ENCODE assay signal across 9 cellular contexts in genomic region chr4:105594094-105595010, GRCh38. TPM values are rescaled to one million over a fixed set of nuclear protein-coding genes. Genes with fewer than 3 reads are reported as not detected.
DNase-seq lines count a peak whose midpoint lies in the region; ATAC-seq and TF ChIP-seq lines count a peak whose summit lies in the region.
"Had no signal": no experiment of that assay in that cellular context is flagged by ENCODE, and none has a peak within 500 bp of the region (broad histone marks: within the 10 kb centered on the region; RNA-seq: fewer than 3 reads in every experiment).

No MANE protein-coding gene starts in this region.

- H3K9me3 Mint-ChIP-seq in T-helper 2 cell treated with Interferon-gamma antibody and Interleukin-4, amounts not matched to agents 5 μg/mL and 100 μg/mL, for 36 hours: no peaks in the 10 kb centered on the region

- H3K4me1 Mint-ChIP-seq in T-helper 2 cell treated with Interferon-gamma antibody and Interleukin-4, amounts not matched to agents 5 μg/mL and 100 μg/mL, for 36 hours (ENCODE audit: low read depth): peaks cover 8% of the 10 kb centered on the region

- H3K4me3 ChIP-seq in GM12864 (ENCODE audit: low read depth, low read length): no peak overlapping the region; the same call in 1 of the 2 replicates

- no peak overlapping the region for H3K4me3 Mint-ChIP-seq in T-helper 2 cell treated with Interferon-gamma antibody and Interleukin-4, amounts not matched to agents 5 μg/mL and 100 μg/mL, for 36 hours

- ATAC-seq in GM19463 (IDR thresholded peaks at IDR 0.05; ENCODE audit: unreplicated experiment) (peak; percentile 89), HG03108 (IDR thresholded peaks at IDR 0.05; ENCODE audit: unreplicated experiment) (peak; percentile 93), foreskin keratinocyte (peak; percentile 84)

- H3K4me1 ChIP-seq in foreskin keratinocyte: peaks cover 6% of the 10 kb centered on the region

- H3K27me3 ChIP-seq in foreskin keratinocyte: no peaks in the 10 kb centered on the region

- peak; percentile 60 for DNase-seq in GM12864 (ENCODE audit: low read depth)
- peak; percentile 2 to 25 for DNase-seq in foreskin keratinocyte
- no peak for DNase-seq in T-helper 9 cell
- DNase-seq in DMS 273 (lab: John Stamatoyannopoulos, UW; ENCODE audit: unreplicated experiment): no peak
- DNase-seq in T-helper 2 cell treated with Interferon-gamma antibody and Interleukin-4, amounts not matched to agents 5 μg/mL and 100 μg/mL, for 36 hours (ENCODE audit: low spot score): no peak
- DNase-seq in nucleus accumbens (lab: John Stamatoyannopoulos, UW): no peak
- DNase-seq: cerebellar nuclear complex had no signal

- TF ChIP-seq CTCF in GM12864 (IDR thresholded peaks at IDR 0.05; ENCODE audit: low read depth, low read length, missing control alignments) (no peak), foreskin keratinocyte (conservative IDR thresholded peaks at IDR 0.05) (no peak)

- no peaks in the 10 kb centered on the region for H3K36me3 Mint-ChIP-seq in T-helper 2 cell treated with Interferon-gamma antibody and Interleukin-4, amounts not matched to agents 5 μg/mL and 100 μg/mL, for 36 hours (ENCODE audit: low read depth)

- no peak overlapping the region for H3K27ac ChIP-seq in foreskin keratinocyte

- H3K27ac Mint-ChIP-seq in T-helper 2 cell treated with Interferon-gamma antibody and Interleukin-4, amounts not matched to agents 5 μg/mL and 100 μg/mL, for 36 hours: no peak overlapping the region

- H3K27me3 Mint-ChIP-seq in T-helper 2 cell treated with Interferon-gamma antibody and Interleukin-4, amounts not matched to agents 5 μg/mL and 100 μg/mL, for 36 hours (ENCODE audit: low read depth): peaks cover 8% of the 10 kb centered on the region

RNA-seq across cellular contexts. Expression of gene ARHGEF38, which starts 41.9 kb away (rescaled TPM):
- total RNA-seq in foreskin keratinocyte: not detected in 2 replicates
- not detected in 2 replicates for polyA plus RNA-seq in foreskin keratinocyte

Comparison
In these comparisons a context has a peak if more than half of its experiments do, and no peak if none do; other contexts are left out.
1. DNase-seq: peak in GM12864 (single experiment) and foreskin keratinocyte (2 of 2); none in T-helper 9 cell (single experiment), DMS 273 (single experiment), T-helper 2 cell treated with Interferon-gamma antibody and Interleukin-4, amounts not matched to agents 5 μg/mL and 100 μg/mL, for 36 hours (single experiment) and nucleus accumbens (0 of 56).
2. Peak in every context shown above with its lines, with median percentiles within 50 percentile points of each other: ATAC-seq.